In genomic region chr6:41713650-41714291, GRCh38 we compare ENCODE assay signal across 8 cellular contexts. TPM values are rescaled to one million over a fixed set of nuclear protein-coding genes. Genes with fewer than 3 reads are reported as not detected.
DNase-seq lines count a peak whose midpoint lies in the region; ATAC-seq and TF ChIP-seq lines count a peak whose summit lies in the region.

No MANE protein-coding gene starts in this region.

- peak; percentile 47 for ATAC-seq in GM21390 (IDR thresholded peaks at IDR 0.05; ENCODE audit: unreplicated experiment)
- ATAC-seq in HG03135 (IDR thresholded peaks at IDR 0.05; ENCODE audit: unreplicated experiment), result no peak
- ATAC-seq in GM18519 (IDR thresholded peaks at IDR 0.05; ENCODE audit: low FRiP score, unreplicated experiment), result no peak

- H2AFZ ChIP-seq in Karpas-422 (ENCODE audit: low read length), result no peak overlapping the region

- H3K4me1 ChIP-seq in Karpas-422 (ENCODE audit: low read length) (peaks cover 98% of the 10 kb centered on the region), right atrium auricular region (peaks cover 0 to 90% of the 10 kb centered on the region in 2 donors)

- peaks cover 89% of the 10 kb centered on the region for H3K79me2 ChIP-seq in Karpas-422 (ENCODE audit: low read length)

- H3K9me2 ChIP-seq in Karpas-422 (replicated peaks; ENCODE audit: insufficient read depth, low read length), result no peaks in the 10 kb centered on the region

- H3K27me3 ChIP-seq in Karpas-422 (ENCODE audit: low read length) (no peaks in the 10 kb centered on the region), right atrium auricular region (no peaks in the 10 kb centered on the region)

- peak overlapping the region; percentile 92 for H3K4me2 ChIP-seq in Karpas-422 (ENCODE audit: low read depth, low read length, poor library complexity, severe bottlenecking)

- peaks cover 17% of the 10 kb centered on the region; the same call in 1 of the 2 replicates for H4K20me1 ChIP-seq in Karpas-422 (ENCODE audit: insufficient read depth, low read depth, low read length)

- peak overlapping the region; percentile 44; the same call in 1 of the 2 replicates for H3K4me3 ChIP-seq in Karpas-422 (ENCODE audit: low read length)
- H3K4me3 ChIP-seq in right atrium auricular region, result no peak overlapping the region

- peak overlapping the region; percentile 45 for H3K9ac ChIP-seq in Karpas-422 (ENCODE audit: low read length)

- H3K36me3 ChIP-seq in Karpas-422 (ENCODE audit: insufficient read depth, low read length) (0 out of 2 replicates have a peak, but pooled peaks cover 4% of the 10 kb centered on the region), right atrium auricular region (no peaks in the 10 kb centered on the region)

- DNase-seq in Caki2 (ENCODE audit: low read depth) (peak; percentile 9), Karpas-422 (peak; percentile 72), right atrium auricular region (ENCODE audit: low spot score) (no peak), DMS 273 (lab: John Stamatoyannopoulos, UW; ENCODE audit: unreplicated experiment) (no peak)
- no peak for DNase-seq in activated effector memory CD4-positive, alpha-beta T cell treated with Interleukin-2 at 50 U/mL for 16 hours

- in situ Hi-C loops in Caki2 (cut with HindIII; ENCODE audit: low pct_unique_long_range_greater_than_20kb, low sequenced_read_pairs), result no loop called here

- peak overlapping the region; percentile 99 for H3K27ac ChIP-seq in Karpas-422 (ENCODE audit: low read length)
- H3K27ac ChIP-seq in right atrium auricular region, result peak overlapping the region; percentile 78 to 87

- H3K9me3 ChIP-seq in Karpas-422 (ENCODE audit: low read length) (no peaks in the 10 kb centered on the region), right atrium auricular region (no peaks in the 10 kb centered on the region)

- TF ChIP-seq CTCF in right atrium auricular region (IDR thresholded peaks at IDR 0.05), result no peak

RNA-seq across cellular contexts. Expression of gene TFEB, which starts 21.6 kb away (rescaled TPM):
- total RNA-seq in Caki2 (2014; rRNA removed; shearing (Covaris generic); ENCODE audit: low replicate concordance), result 6.0 and 13.1 TPM in 2 replicates
- 72.3 and 117 TPM in 2 replicates for total RNA-seq in Karpas-422 (2014; rRNA removed; shearing (Covaris generic); ENCODE audit: low replicate concordance)
- total RNA-seq in right atrium auricular region, result 10 to 100 TPM; 31.5 to 35.8 TPM

RNA-seq across cellular contexts. Expression of gene PGC, which starts 33.4 kb away (rescaled TPM):
- total RNA-seq in Caki2 (2014; rRNA removed; shearing (Covaris generic); ENCODE audit: low replicate concordance), result 5.8 TPM in 1 of 2 replicates, not detected in the other
- not detected in 2 replicates for total RNA-seq in Karpas-422 (2014; rRNA removed; shearing (Covaris generic); ENCODE audit: low replicate concordance)
- not detected for total RNA-seq in right atrium auricular region

Comparison
In these comparisons a context has a peak if more than half of its experiments do, and no peak if none do; other contexts are left out.
1. DNase-seq: peak in Caki2 (single experiment) and Karpas-422 (single experiment); none in right atrium auricular region (single experiment), activated effector memory CD4-positive, alpha-beta T cell treated with Interleukin-2 at 50 U/mL for 16 hours (single experiment) and DMS 273 (single experiment).